10 cellular contexts compared by ENCODE assay signal in genomic region chr10:119189811-119190282, GRCh38. TPM values are rescaled to one million over a fixed set of nuclear protein-coding genes. Genes with fewer than 3 reads are reported as not detected.
A peak's percentile ranks its signal among the peaks of the same experiment; 100 is the strongest.
DNase-seq lines count a peak whose midpoint lies in the region; ATAC-seq, FAIRE-seq and TF ChIP-seq lines count a peak whose summit lies in the region.
"Had no signal": no experiment of that assay in that cellular context is flagged by ENCODE, and none has a peak within 500 bp of the region (broad histone marks: within the 10 kb centered on the region; RNA-seq: fewer than 3 reads in every experiment).

No MANE protein-coding gene starts in this region.

- H3K4me2 ChIP-seq in BLaER1 treated with 17β-estradiol and CSF1 and Interleukin-3, amounts not matched to agents 10 nM and 100 nM, result peak overlapping the region; percentile 32 to 79 (median 69)
- peak overlapping the region; percentile 10 for H3K4me2 ChIP-seq in keratinocyte (ENCODE audit: control insufficient read depth, extremely low read depth, insufficient read depth, low read depth, low read length)

- H2AFZ ChIP-seq in keratinocyte (ENCODE audit: control insufficient read depth, low read length), result no peak overlapping the region

- no peak overlapping the region for H3K27ac ChIP-seq in BLaER1 treated with 17β-estradiol and CSF1 and Interleukin-3, amounts not matched to agents 10 nM and 100 nM
- peak overlapping the region; percentile 41 for H3K27ac ChIP-seq in keratinocyte (ENCODE audit: control insufficient read depth, insufficient read depth, low read length)

- H3K36me3 ChIP-seq in BLaER1 treated with 17β-estradiol and CSF1 and Interleukin-3, amounts not matched to agents 10 nM and 100 nM, result no peaks in the 10 kb centered on the region
- no peaks in the 10 kb centered on the region for H3K36me3 ChIP-seq in keratinocyte (ENCODE audit: control insufficient read depth in 2 of 2, extremely low read depth in 1 of 2, insufficient read depth in 2 of 2, low read length in 2 of 2)

- DNase-seq in UCSD-AML1 (lab: John Stamatoyannopoulos, UW; ENCODE audit: unreplicated experiment), result peak; percentile 53
- no peak for DNase-seq in keratinocyte (ENCODE audit: low read depth, low spot score)
- no peak for DNase-seq in SKM-1 (lab: John Stamatoyannopoulos, UW; ENCODE audit: unreplicated experiment)
- DNase-seq: cerebellar nuclear complex, DMS79 treated with DMSO at 0.1 percent for 48 hours had no signal

- no peak overlapping the region for H3K4me3 ChIP-seq in BLaER1 treated with 17β-estradiol and CSF1 and Interleukin-3, amounts not matched to agents 10 nM and 100 nM
- H3K4me3 ChIP-seq in keratinocyte (ENCODE audit: control insufficient read depth in 2 of 3, extremely low read depth in 1 of 3, insufficient read depth in 2 of 3, low read depth in 1 of 3, low read length in 3 of 3), result no peak overlapping the region

- FAIRE-seq in keratinocyte (lab: Jason Lieb, UNC), result peak; percentile 44

- dilution Hi-C loops in keratinocyte (cut with MboI; ENCODE audit: extremely low pct_ligation_motif_present, low sequenced_read_pairs), result no loop called here

- peaks cover 28 to 40% (median 36%) of the 10 kb centered on the region in 10 experiments for H3K4me1 ChIP-seq in BLaER1 treated with 17β-estradiol and CSF1 and Interleukin-3, amounts not matched to agents 10 nM and 100 nM
- H3K4me1 ChIP-seq in keratinocyte (ENCODE audit: control insufficient read depth, extremely low read depth, insufficient read depth, low read length), result peaks cover 14% of the 10 kb centered on the region

- ATAC-seq in HG02759 (IDR thresholded peaks at IDR 0.05; ENCODE audit: unreplicated experiment) (peak; percentile 76), HG03521 (IDR thresholded peaks at IDR 0.05; ENCODE audit: unreplicated experiment) (no peak), HG03159 (IDR thresholded peaks at IDR 0.05; ENCODE audit: unreplicated experiment) (no peak), GM18517 (IDR thresholded peaks at IDR 0.05; ENCODE audit: unreplicated experiment) (no peak)

- no peak for TF ChIP-seq CTCF in keratinocyte (optimal IDR thresholded peaks at IDR 0.05 in 1 of 3, IDR thresholded peaks at IDR 0.05 in 1 of 3, conservative IDR thresholded peaks at IDR 0.05 in 1 of 3; ENCODE audit: extremely low read depth in 1 of 3, insufficient read depth in 2 of 3, low read length in 3 of 3)

- H3K9me3 ChIP-seq in BLaER1 treated with 17β-estradiol and CSF1 and Interleukin-3, amounts not matched to agents 10 nM and 100 nM (replicated peaks in 1 of 11), result no peaks in the 10 kb centered on the region
- no peaks in the 10 kb centered on the region for H3K9me3 ChIP-seq in keratinocyte (ENCODE audit: control insufficient read depth, low read depth, low read length)

- no peak overlapping the region for H3K9ac ChIP-seq in BLaER1 treated with 17β-estradiol and CSF1 and Interleukin-3, amounts not matched to agents 10 nM and 100 nM
- peak overlapping the region; percentile 4 for H3K9ac ChIP-seq in keratinocyte (ENCODE audit: control insufficient read depth, extremely low read depth, insufficient read depth, low read length)

- no peaks in the 10 kb centered on the region for H3K27me3 ChIP-seq in BLaER1 treated with 17β-estradiol and CSF1 and Interleukin-3, amounts not matched to agents 10 nM and 100 nM
- H3K27me3 ChIP-seq in keratinocyte (ENCODE audit: control insufficient read depth, extremely low read depth, insufficient read depth, low read length), result no peaks in the 10 kb centered on the region

- H3K79me2 ChIP-seq in keratinocyte (ENCODE audit: control insufficient read depth, insufficient read depth, low read length), result no peaks in the 10 kb centered on the region

- no peaks in the 10 kb centered on the region for H4K20me1 ChIP-seq in BLaER1 treated with 17β-estradiol and CSF1 and Interleukin-3, amounts not matched to agents 10 nM and 100 nM
- no peaks in the 10 kb centered on the region for H4K20me1 ChIP-seq in keratinocyte (ENCODE audit: control insufficient read depth, extremely low read depth, insufficient read depth, low read length)

- no peaks in the 10 kb centered on the region for H3K9me1 ChIP-seq in keratinocyte (ENCODE audit: control insufficient read depth, extremely low read depth, insufficient read depth, low read length)

RNA-seq across cellular contexts. Expression of gene PRDX3, which starts 11.2 kb away (rescaled TPM):
- polyA plus RNA-seq in keratinocyte, result 251 to 304 TPM (median 266 TPM) in 3 replicates
- 25.9 TPM for polyA plus RNA-seq in keratinocyte (2011; ENCODE audit: low read depth)
- 167 and 288 TPM in 2 replicates for polyA plus RNA-seq in keratinocyte (2011; cell fraction: cytosol; rRNA removed)
- 127 and 160 TPM in 2 replicates for polyA plus RNA-seq in keratinocyte (2011; cell fraction: nucleus; rRNA removed)
- polyA plus RNA-seq in keratinocyte (2012; ENCODE audit: low replicate concordance), result 84.3 and 187 TPM in 2 replicates
- polyA minus RNA-seq in keratinocyte, result 181 to 213 TPM (median 205 TPM) in 3 replicates
- polyA minus RNA-seq in keratinocyte (2011; cell fraction: cytosol; rRNA and poly(A)+ RNA removed), result 120 TPM
- 69.7 and 85.3 TPM in 2 replicates for polyA minus RNA-seq in keratinocyte (2011; cell fraction: nucleus; rRNA and poly(A)+ RNA removed)

RNA-seq across cellular contexts. Expression of gene GRK5, which starts 17.5 kb away (rescaled TPM):
- polyA plus RNA-seq in keratinocyte, result 3.6 to 12.2 TPM (median 7.6 TPM) in 3 replicates
- polyA plus RNA-seq in keratinocyte (2011; ENCODE audit: low read depth), result 2.8 TPM
- polyA plus RNA-seq in keratinocyte (2011; cell fraction: cytosol; rRNA removed), result 6.6 and 7.3 TPM in 2 replicates
- 6.1 and 8.2 TPM in 2 replicates for polyA plus RNA-seq in keratinocyte (2011; cell fraction: nucleus; rRNA removed)
- 3.0 and 12.6 TPM in 2 replicates for polyA plus RNA-seq in keratinocyte (2012; ENCODE audit: low replicate concordance)
- 3.6 to 10.9 TPM (median 5.2 TPM) in 3 replicates for polyA minus RNA-seq in keratinocyte
- polyA minus RNA-seq in keratinocyte (2011; cell fraction: cytosol; rRNA and poly(A)+ RNA removed), result 3.5 TPM
- 2.2 and 3.3 TPM in 2 replicates for polyA minus RNA-seq in keratinocyte (2011; cell fraction: nucleus; rRNA and poly(A)+ RNA removed)

RNA-seq across cellular contexts. Expression of gene SFXN4, which starts 24.3 kb away (rescaled TPM):
- polyA plus RNA-seq in keratinocyte, result 17.0 to 27.6 TPM (median 20.9 TPM) in 3 replicates
- polyA plus RNA-seq in keratinocyte (2011; ENCODE audit: low read depth), result 16.3 TPM
- 18.0 and 35.0 TPM in 2 replicates for polyA plus RNA-seq in keratinocyte (2011; cell fraction: cytosol; rRNA removed)
- polyA plus RNA-seq in keratinocyte (2011; cell fraction: nucleus; rRNA removed), result 29.9 and 35.9 TPM in 2 replicates
- 11.3 and 18.1 TPM in 2 replicates for polyA plus RNA-seq in keratinocyte (2012; ENCODE audit: low replicate concordance)
- polyA minus RNA-seq in keratinocyte, result 6.4 to 20.1 TPM (median 15.6 TPM) in 3 replicates
- 8.8 TPM for polyA minus RNA-seq in keratinocyte (2011; cell fraction: cytosol; rRNA and poly(A)+ RNA removed)
- 5.0 and 6.8 TPM in 2 replicates for polyA minus RNA-seq in keratinocyte (2011; cell fraction: nucleus; rRNA and poly(A)+ RNA removed)
